In the genomic region with DNA sequence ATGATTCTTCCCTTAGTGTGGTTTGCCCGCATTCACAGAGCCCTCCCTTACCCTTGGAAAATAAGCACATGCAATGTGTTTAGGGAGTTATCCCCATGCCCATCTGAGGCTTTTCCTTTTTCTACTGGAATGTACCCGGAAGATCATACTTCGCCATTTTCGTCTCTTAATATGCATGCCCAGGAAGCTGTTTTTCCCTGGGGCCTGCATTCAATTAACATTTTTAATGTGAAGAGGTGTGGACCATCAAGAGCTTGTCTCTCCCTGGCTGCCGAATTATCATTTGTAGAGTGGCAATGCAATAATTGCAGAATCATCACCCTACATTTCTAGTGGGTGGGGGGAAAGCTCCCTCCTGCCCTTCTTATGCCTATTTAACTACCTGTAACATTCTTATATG, we compare ENCODE assay signal across 8 cellular contexts.
"Had no signal": no experiment of that assay in that cellular context is flagged by ENCODE, and none has a peak within 500 bp of the region (broad histone marks: within the 10 kb centered on the region; RNA-seq: fewer than 3 reads in every experiment).

No MANE protein-coding gene starts in this region.

- DNase-seq: GM23248, H9, HFFc6, IMR-90, KG1 had no signal

- H2AFZ ChIP-seq: GM23248 had no signal

- H3K27ac Mint-ChIP-seq: H9, HFFc6 had no signal

- H3K4me3 Mint-ChIP-seq: H9, HFFc6 had no signal

- FAIRE-seq: HTR-8/SVneo, K562 had no signal

- H3K27ac ChIP-seq: GM23248 had no signal

- H3K4me3 ChIP-seq: GM23248, K562 had no signal

- H3K9ac ChIP-seq: GM23248 had no signal

- ATAC-seq: HCT116, K562 had no signal
